ENCODE assay signal across 8 cellular contexts in genomic region chr1:150165622-150166612, GRCh38. TPM values are rescaled to one million over a fixed set of nuclear protein-coding genes. Genes with fewer than 3 reads are reported as not detected.
DNase-seq lines count a peak whose midpoint lies in the region; ATAC-seq and TF ChIP-seq lines count a peak whose summit lies in the region.

No MANE protein-coding gene starts in this region.

- H3K4me1 ChIP-seq in cardiac muscle cell (ENCODE audit: low read depth) = peaks cover 33% of the 10 kb centered on the region

- intact Hi-C loops in Right ventricle myocardium inferior (cut with DNase I) = no loop called here

- H3K4me3 ChIP-seq in cardiac muscle cell (no peak overlapping the region), epithelial cell of proximal tubule (ENCODE audit: low read depth, low read length) (no peak overlapping the region)

- H3K36me3 ChIP-seq in cardiac muscle cell = no peaks in the 10 kb centered on the region

- H3K4me1 Mint-ChIP-seq in activated CD4-positive, alpha-beta T cell treated with anti-CD3 and anti-CD28 coated beads, Interleukin-2, amount 10 ng/mL, durations not matched to agents 7 days and 5 days = peaks cover 43% of the 10 kb centered on the region
- H3K4me1 Mint-ChIP-seq in progenitor cell of endocrine pancreas (ENCODE audit: low read depth) = peaks cover 41% of the 10 kb centered on the region

- H3K36me3 Mint-ChIP-seq in activated CD4-positive, alpha-beta T cell treated with anti-CD3 and anti-CD28 coated beads, Interleukin-2, amount 10 ng/mL, durations not matched to agents 7 days and 5 days (ENCODE audit: low read depth) = no peaks in the 10 kb centered on the region
- H3K36me3 Mint-ChIP-seq in progenitor cell of endocrine pancreas (ENCODE audit: insufficient read depth) = no peaks in the 10 kb centered on the region

- TF ChIP-seq CTCF in cardiac muscle cell (IDR thresholded peaks at IDR 0.05; ENCODE audit: low read depth, low read length) = peak; percentile 90
- TF ChIP-seq CTCF in epithelial cell of proximal tubule (conservative IDR thresholded peaks at IDR 0.05; ENCODE audit: low read depth, low read length) = peak; percentile 84
- peak; percentile 39 for TF ChIP-seq CTCF in progenitor cell of endocrine pancreas (IDR thresholded peaks at IDR 0.05; ENCODE audit: unreplicated experiment)

- peak overlapping the region; percentile 100 for H3K27ac ChIP-seq in cardiac muscle cell

- H3K27me3 Mint-ChIP-seq in activated CD4-positive, alpha-beta T cell treated with anti-CD3 and anti-CD28 coated beads, Interleukin-2, amount 10 ng/mL, durations not matched to agents 7 days and 5 days = peaks cover 7% of the 10 kb centered on the region
- peaks cover 7% of the 10 kb centered on the region for H3K27me3 Mint-ChIP-seq in progenitor cell of endocrine pancreas

- POLR2A ChIA-PET in activated CD4-positive, alpha-beta T cell treated with anti-CD3 and anti-CD28 coated beads, Interleukin-2, amount 10 ng/mL, durations not matched to agents 7 days and 5 days (lab: Charles Lee) = interaction anchor here (0.5 kb wide), 1 partner anchor 85 kb away, joined by 6 read pairs; no protein-coding TSS in a partner anchor

- ATAC-seq in Right ventricle myocardium inferior = no peak
- no peak for ATAC-seq in GM21390 (IDR thresholded peaks at IDR 0.05; ENCODE audit: unreplicated experiment)
- no peak for ATAC-seq in GM21528 (IDR thresholded peaks at IDR 0.05; ENCODE audit: low FRiP score, unreplicated experiment)

- CTCF ChIA-PET in activated CD4-positive, alpha-beta T cell treated with anti-CD3 and anti-CD28 coated beads, Interleukin-2, amount 10 ng/mL, durations not matched to agents 7 days and 5 days (lab: Charles Lee) = interaction anchor here (0.5 to 3.3 kb wide), 12 partner anchors 9 to 656 kb away, joined by 3 to 14 read pairs (median 3); a partner anchor contains a TSS

- H3K27me3 ChIP-seq in cardiac muscle cell = no peaks in the 10 kb centered on the region

- H3K9me3 ChIP-seq in cardiac muscle cell (ENCODE audit: low read depth) = no peaks in the 10 kb centered on the region

- no peak overlapping the region for H3K27ac Mint-ChIP-seq in activated CD4-positive, alpha-beta T cell treated with anti-CD3 and anti-CD28 coated beads, Interleukin-2, amount 10 ng/mL, durations not matched to agents 7 days and 5 days
- peak overlapping the region; percentile 87 for H3K27ac Mint-ChIP-seq in progenitor cell of endocrine pancreas

- DNase-seq in cardiac muscle cell (ENCODE audit: low read depth in 1 of 2, low spot score in 1 of 2) = peak; percentile 74 to 80
- DNase-seq in Right ventricle myocardium inferior (ENCODE audit: missing footprints) = no peak
- DNase-seq in NCI-H2107 treated with DMSO at 0.1 percent for 48 hours (lab: John Stamatoyannopoulos, UW; ENCODE audit: unreplicated experiment) = peak; percentile 55
- peak; percentile 61 for DNase-seq in activated CD4-positive, alpha-beta T cell treated with anti-CD3 and anti-CD28 coated beads, Interleukin-2, amount 10 ng/mL, durations not matched to agents 7 days and 5 days
- DNase-seq in epithelial cell of proximal tubule (ENCODE audit: low read depth) = no peak
- no peak for DNase-seq in progenitor cell of endocrine pancreas (ENCODE audit: low spot score, unreplicated experiment)

- no peak overlapping the region for H3K4me3 Mint-ChIP-seq in activated CD4-positive, alpha-beta T cell treated with anti-CD3 and anti-CD28 coated beads, Interleukin-2, amount 10 ng/mL, durations not matched to agents 7 days and 5 days
- no peak overlapping the region for H3K4me3 Mint-ChIP-seq in progenitor cell of endocrine pancreas (ENCODE audit: low read depth)

- H3K9me3 Mint-ChIP-seq in activated CD4-positive, alpha-beta T cell treated with anti-CD3 and anti-CD28 coated beads, Interleukin-2, amount 10 ng/mL, durations not matched to agents 7 days and 5 days = no peaks in the 10 kb centered on the region
- no peaks in the 10 kb centered on the region for H3K9me3 Mint-ChIP-seq in progenitor cell of endocrine pancreas (ENCODE audit: low read depth)

RNA-seq across cellular contexts. Expression of gene PLEKHO1, which starts 16.2 kb away (rescaled TPM):
- total RNA-seq in cardiac muscle cell = 94.1 and 102 TPM in 2 replicates
- 143 and 149 TPM in 2 replicates for polyA plus RNA-seq in cardiac muscle cell
- total RNA-seq in Right ventricle myocardium inferior = 53.2 TPM
- total RNA-seq in activated CD4-positive, alpha-beta T cell treated with anti-CD3 and anti-CD28 coated beads, Interleukin-2, amount 10 ng/mL, durations not matched to agents 7 days and 5 days = 10 to 100 TPM; 65.6 to 67.7 TPM
- total RNA-seq in epithelial cell of proximal tubule = 56.1 and 68.4 TPM in 2 replicates
- 85.2 and 87.6 TPM in 2 replicates for total RNA-seq in progenitor cell of endocrine pancreas

Comparison
In these comparisons a context has a peak if more than half of its experiments do, and no peak if none do; other contexts are left out.
1. DNase-seq: peak in cardiac muscle cell (2 of 2), NCI-H2107 treated with DMSO at 0.1 percent for 48 hours (single experiment) and activated CD4-positive, alpha-beta T cell treated with anti-CD3 and anti-CD28 coated beads, Interleukin-2, amount 10 ng/mL, durations not matched to agents 7 days and 5 days (single experiment); none in Right ventricle myocardium inferior (single experiment), epithelial cell of proximal tubule (single experiment) and progenitor cell of endocrine pancreas (single experiment).
2. CTCF ChIP-seq: peak in every context shown above with its lines; median percentile 90 in cardiac muscle cell; 84 in epithelial cell of proximal tubule; 39 in progenitor cell of endocrine pancreas.